1 cellular context compared by ENCODE assay signal in genomic region chr2:138324068-138324771, GRCh38.
TF ChIP-seq lines count a peak whose summit lies in the region.

No MANE protein-coding gene starts in this region.

TF ChIP-seq in GM23338, 12 proteins besides CTCF, POLR2A, EP300 and RAD21 (continued from another document):
- TF ChIP-seq, protein P1, sequence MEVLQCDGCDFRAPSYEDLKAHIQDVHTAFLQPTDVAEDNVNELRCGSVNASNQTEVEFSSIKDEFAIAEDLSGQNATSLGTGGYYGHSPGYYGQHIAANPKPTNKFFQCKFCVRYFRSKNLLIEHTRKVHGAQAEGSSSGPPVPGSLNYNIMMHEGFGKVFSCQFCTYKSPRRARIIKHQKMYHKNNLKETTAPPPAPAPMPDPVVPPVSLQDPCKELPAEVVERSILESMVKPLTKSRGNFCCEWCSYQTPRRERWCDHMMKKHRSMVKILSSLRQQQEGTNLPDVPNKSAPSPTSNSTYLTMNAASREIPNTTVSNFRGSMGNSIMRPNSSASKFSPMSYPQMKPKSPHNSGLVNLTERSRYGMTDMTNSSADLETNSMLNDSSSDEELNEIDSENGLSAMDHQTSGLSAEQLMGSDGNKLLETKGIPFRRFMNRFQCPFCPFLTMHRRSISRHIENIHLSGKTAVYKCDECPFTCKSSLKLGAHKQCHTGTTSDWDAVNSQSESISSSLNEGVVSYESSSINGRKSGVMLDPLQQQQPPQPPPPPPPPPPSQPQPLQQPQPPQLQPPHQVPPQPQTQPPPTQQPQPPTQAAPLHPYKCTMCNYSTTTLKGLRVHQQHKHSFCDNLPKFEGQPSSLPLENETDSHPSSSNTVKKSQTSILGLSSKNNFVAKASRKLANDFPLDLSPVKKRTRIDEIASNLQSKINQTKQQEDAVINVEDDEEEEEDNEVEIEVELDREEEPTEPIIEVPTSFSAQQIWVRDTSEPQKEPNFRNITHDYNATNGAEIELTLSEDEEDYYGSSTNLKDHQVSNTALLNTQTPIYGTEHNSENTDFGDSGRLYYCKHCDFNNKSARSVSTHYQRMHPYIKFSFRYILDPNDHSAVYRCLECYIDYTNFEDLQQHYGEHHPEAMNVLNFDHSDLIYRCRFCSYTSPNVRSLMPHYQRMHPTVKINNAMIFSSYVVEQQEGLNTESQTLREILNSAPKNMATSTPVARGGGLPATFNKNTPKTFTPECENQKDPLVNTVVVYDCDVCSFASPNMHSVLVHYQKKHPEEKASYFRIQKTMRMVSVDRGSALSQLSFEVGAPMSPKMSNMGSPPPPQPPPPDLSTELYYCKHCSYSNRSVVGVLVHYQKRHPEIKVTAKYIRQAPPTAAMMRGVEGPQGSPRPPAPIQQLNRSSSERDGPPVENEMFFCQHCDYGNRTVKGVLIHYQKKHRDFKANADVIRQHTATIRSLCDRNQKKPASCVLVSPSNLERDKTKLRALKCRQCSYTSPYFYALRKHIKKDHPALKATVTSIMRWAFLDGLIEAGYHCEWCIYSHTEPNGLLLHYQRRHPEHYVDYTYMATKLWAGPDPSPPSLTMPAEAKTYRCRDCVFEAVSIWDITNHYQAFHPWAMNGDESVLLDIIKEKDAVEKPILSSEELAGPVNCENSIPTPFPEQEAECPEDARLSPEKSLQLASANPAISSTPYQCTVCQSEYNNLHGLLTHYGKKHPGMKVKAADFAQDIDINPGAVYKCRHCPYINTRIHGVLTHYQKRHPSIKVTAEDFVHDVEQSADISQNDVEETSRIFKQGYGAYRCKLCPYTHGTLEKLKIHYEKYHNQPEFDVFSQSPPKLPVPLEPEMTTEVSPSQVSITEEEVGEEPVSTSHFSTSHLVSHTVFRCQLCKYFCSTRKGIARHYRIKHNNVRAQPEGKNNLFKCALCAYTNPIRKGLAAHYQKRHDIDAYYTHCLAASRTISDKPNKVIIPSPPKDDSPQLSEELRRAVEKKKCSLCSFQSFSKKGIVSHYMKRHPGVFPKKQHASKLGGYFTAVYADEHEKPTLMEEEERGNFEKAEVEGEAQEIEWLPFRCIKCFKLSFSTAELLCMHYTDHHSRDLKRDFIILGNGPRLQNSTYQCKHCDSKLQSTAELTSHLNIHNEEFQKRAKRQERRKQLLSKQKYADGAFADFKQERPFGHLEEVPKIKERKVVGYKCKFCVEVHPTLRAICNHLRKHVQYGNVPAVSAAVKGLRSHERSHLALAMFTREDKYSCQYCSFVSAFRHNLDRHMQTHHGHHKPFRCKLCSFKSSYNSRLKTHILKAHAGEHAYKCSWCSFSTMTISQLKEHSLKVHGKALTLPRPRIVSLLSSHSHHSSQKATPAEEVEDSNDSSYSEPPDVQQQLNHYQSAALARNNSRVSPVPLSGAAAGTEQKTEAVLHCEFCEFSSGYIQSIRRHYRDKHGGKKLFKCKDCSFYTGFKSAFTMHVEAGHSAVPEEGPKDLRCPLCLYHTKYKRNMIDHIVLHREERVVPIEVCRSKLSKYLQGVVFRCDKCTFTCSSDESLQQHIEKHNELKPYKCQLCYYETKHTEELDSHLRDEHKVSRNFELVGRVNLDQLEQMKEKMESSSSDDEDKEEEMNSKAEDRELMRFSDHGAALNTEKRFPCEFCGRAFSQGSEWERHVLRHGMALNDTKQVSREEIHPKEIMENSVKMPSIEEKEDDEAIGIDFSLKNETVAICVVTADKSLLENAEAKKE (CRISPR knock-in tag; IDR thresholded peaks at IDR 0.05) = no peak
- TF ChIP-seq, protein P2, sequence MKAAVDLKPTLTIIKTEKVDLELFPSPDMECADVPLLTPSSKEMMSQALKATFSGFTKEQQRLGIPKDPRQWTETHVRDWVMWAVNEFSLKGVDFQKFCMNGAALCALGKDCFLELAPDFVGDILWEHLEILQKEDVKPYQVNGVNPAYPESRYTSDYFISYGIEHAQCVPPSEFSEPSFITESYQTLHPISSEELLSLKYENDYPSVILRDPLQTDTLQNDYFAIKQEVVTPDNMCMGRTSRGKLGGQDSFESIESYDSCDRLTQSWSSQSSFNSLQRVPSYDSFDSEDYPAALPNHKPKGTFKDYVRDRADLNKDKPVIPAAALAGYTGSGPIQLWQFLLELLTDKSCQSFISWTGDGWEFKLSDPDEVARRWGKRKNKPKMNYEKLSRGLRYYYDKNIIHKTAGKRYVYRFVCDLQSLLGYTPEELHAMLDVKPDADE (IDR thresholded peaks at IDR 0.05) = no peak
- TF ChIP-seq REST (IDR thresholded peaks at IDR 0.05; ENCODE audit: unreplicated experiment) = no peak
- TF ChIP-seq EZH2phosphoT487 (IDR thresholded peaks at IDR 0.05; ENCODE audit: unreplicated experiment) = no peak
- no peak for TF ChIP-seq NANOG (IDR thresholded peaks at IDR 0.05; ENCODE audit: borderline replicate concordance)
- TF ChIP-seq EZH2 (IDR thresholded peaks at IDR 0.05; ENCODE audit: low read depth, unreplicated experiment) = no peak
- no peak for TF ChIP-seq STAT1 (IDR thresholded peaks at IDR 0.05; ENCODE audit: unreplicated experiment)
- no peak for TF ChIP-seq CREB1 (CRISPR knock-in tag; IDR thresholded peaks at IDR 0.05; ENCODE audit: low read depth)
TF ChIP-seq in GM23338: peak in this region for 0.
